In genomic region chr10:132397671-132398565, GRCh38 we compare ENCODE assay signal across 8 cellular contexts. TPM values are rescaled to one million over a fixed set of nuclear protein-coding genes. Genes with fewer than 3 reads are reported as not detected.
DNase-seq lines count a peak whose midpoint lies in the region; ATAC-seq and TF ChIP-seq lines count a peak whose summit lies in the region.

No MANE protein-coding gene starts in this region.

- intact Hi-C loops in right lobe of liver (cut with DNase I): loop anchor here in 1 of 2 donors (10.0 kb wide), 1 partner anchor 63 kb away; the partner anchor contains the start of gene LRRC27

- TF ChIP-seq POLR2A in right lobe of liver (IDR thresholded peaks at IDR 0.05): no peak

- DNase-seq in NCI-H345 (lab: John Stamatoyannopoulos, UW) (peak; percentile 38), NCI-H345 treated with DMSO at 0.1 percent for 48 hours (lab: John Stamatoyannopoulos, UW; ENCODE audit: unreplicated experiment) (no peak), T-cell (peak in 10 of 34 experiments; percentile 11 to 48 (median 24)), chondrocyte (ENCODE audit: low spot score) (no peak), right lobe of liver (peak; percentile 79 to 81 (median 81))
- no peak for DNase-seq in NK-92 treated with Interleukin-12 subunit alpha and Interleukin-12 subunit beta, amount 100 ng/mL, for 24 hours (lab: John Stamatoyannopoulos, UW)

- H3K36me3 ChIP-seq in right lobe of liver (no peaks in the 10 kb centered on the region), subcutaneous abdominal adipose tissue (ENCODE audit: control insufficient read depth in 5 of 5, insufficient read depth in 5 of 5, low read length in 5 of 5) (no peaks in the 10 kb centered on the region)

- H3K27me3 ChIP-seq in right lobe of liver: no peaks in the 10 kb centered on the region
- no peaks in the 10 kb centered on the region for H3K27me3 ChIP-seq in subcutaneous abdominal adipose tissue (ENCODE audit: control insufficient read depth in 5 of 5, insufficient read depth in 4 of 5, low read length in 5 of 5)

- H3K4me1 ChIP-seq in right lobe of liver (peaks cover 0 to 10% (median 3%) of the 10 kb centered on the region in 4 donors), subcutaneous abdominal adipose tissue (ENCODE audit: control insufficient read depth in 5 of 5, insufficient read depth in 5 of 5, low read length in 5 of 5) (peaks cover 4 to 75% (median 62%) of the 10 kb centered on the region in 5 donors)

- H3K4me3 ChIP-seq in right lobe of liver (peak overlapping the region; percentile 66 to 74 (median 67)), subcutaneous abdominal adipose tissue (ENCODE audit: low read depth in 1 of 5, low read length in 5 of 5) (peak overlapping the region; percentile 59 to 77 (median 68))

- H3K9me3 Mint-ChIP-seq in T-cell: no peaks in the 10 kb centered on the region
- no peaks in the 10 kb centered on the region for H3K9me3 Mint-ChIP-seq in chondrocyte (ENCODE audit: low read depth)

- TF ChIP-seq CTCF in chondrocyte (IDR thresholded peaks at IDR 0.05) (no peak), right lobe of liver (IDR thresholded peaks at IDR 0.05) (no peak)

- H3K9me3 ChIP-seq in right lobe of liver: no peaks in the 10 kb centered on the region
- no peaks in the 10 kb centered on the region for H3K9me3 ChIP-seq in subcutaneous abdominal adipose tissue (ENCODE audit: control insufficient read depth in 5 of 5, low read length in 5 of 5)

- ATAC-seq in HG03432 (IDR thresholded peaks at IDR 0.05; ENCODE audit: unreplicated experiment) (peak; percentile 39), T-cell (replicated peaks in 1 of 4) (peak; percentile 1 to 11 (median 4)), right lobe of liver (peak; percentile 58 to 69 (median 64))

- H3K4me3 Mint-ChIP-seq in T-cell (peak overlapping the region; percentile 83 to 89 (median 88)), chondrocyte (ENCODE audit: unreplicated experiment) (peak overlapping the region; percentile 87)

- no peaks in the 10 kb centered on the region for H3K27me3 Mint-ChIP-seq in T-cell
- H3K27me3 Mint-ChIP-seq in chondrocyte (ENCODE audit: low read depth): no peaks in the 10 kb centered on the region

- H3K27ac Mint-ChIP-seq in T-cell: peak overlapping the region; percentile 74 to 88
- peak overlapping the region; percentile 81 for H3K27ac Mint-ChIP-seq in chondrocyte (ENCODE audit: unreplicated experiment)

- H3K36me3 Mint-ChIP-seq in T-cell (no peaks in the 10 kb centered on the region), chondrocyte (ENCODE audit: low read depth) (no peaks in the 10 kb centered on the region)

- H3K27ac ChIP-seq in right lobe of liver (peak overlapping the region; percentile 75 to 87 (median 78)), subcutaneous abdominal adipose tissue (ENCODE audit: low read depth, low read length) (peak overlapping the region; percentile 70)

- CTCF ChIA-PET in T-cell (lab: Charles Lee): no interaction called here

- WGBS in right lobe of liver (ENCODE audit: insufficient coverage, low coverage, low lambda C conversion rate, missing lambda C conversion rate): 19% methylated on average over 21 of the region's 40 CpGs

- POLR2A ChIA-PET in T-cell (lab: Charles Lee): no interaction called here

- peak overlapping the region in 4 of 5 donors; percentile 41 to 82 (median 62) for H3K9ac ChIP-seq in subcutaneous abdominal adipose tissue (ENCODE audit: low read length in 5 of 5)

- H3K4me1 Mint-ChIP-seq in T-cell (peaks cover 15 to 29% (median 19%) of the 10 kb centered on the region in 3 donors), chondrocyte (ENCODE audit: low read depth) (peaks cover 17% of the 10 kb centered on the region)

RNA-seq across cellular contexts. Expression of gene PWWP2B, which starts 0.9 kb away (rescaled TPM):
- 10 to 100 TPM; 11.5 to 15.3 (median 13.6) TPM for total RNA-seq in T-cell
- 9.9 to 13.9 TPM (median 13.2 TPM) in 3 replicates for total RNA-seq in chondrocyte
- total RNA-seq in right lobe of liver: 10 to 100 TPM in 1 of 6 experiments, 1 to 10 TPM in 5; 3.0 to 12.2 (median 5.1) TPM

Comparison
In these comparisons a context has a peak if more than half of its experiments do, and no peak if none do; other contexts are left out.
1. DNase-seq: peak in NCI-H345 (single experiment) and right lobe of liver (3 of 3); none in NCI-H345 treated with DMSO at 0.1 percent for 48 hours (single experiment), chondrocyte (single experiment) and NK-92 treated with Interleukin-12 subunit alpha and Interleukin-12 subunit beta, amount 100 ng/mL, for 24 hours (single experiment).
2. ATAC-seq: peak in every context shown above with its lines; median percentile 64 in right lobe of liver; 39 in HG03432; 4 in T-cell.